In the genomic region with DNA sequence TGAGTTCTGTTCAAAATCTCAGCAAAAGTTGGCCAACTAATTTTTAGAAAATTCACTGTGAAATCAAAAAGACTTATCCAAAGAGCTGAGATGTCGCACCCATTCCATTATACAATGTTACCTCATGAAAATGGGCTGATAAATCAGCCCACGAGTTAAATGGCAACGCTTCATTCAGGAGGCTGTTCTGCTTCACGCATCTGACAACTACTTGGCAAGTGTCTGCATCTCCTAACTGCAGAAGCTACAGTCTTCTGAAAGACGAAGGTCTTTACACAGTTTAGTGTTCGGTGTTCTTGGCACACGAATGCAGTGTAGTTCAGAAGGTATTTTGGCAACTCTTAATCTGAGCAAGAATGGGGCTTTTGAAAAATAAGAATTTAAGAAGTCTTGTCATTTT, we compare ENCODE assay signal across 20 cellular contexts.
A peak's percentile ranks its signal among the peaks of the same experiment; 100 is the strongest.
DNase-seq lines count a peak whose midpoint lies in the region; ATAC-seq, FAIRE-seq and TF ChIP-seq lines count a peak whose summit lies in the region.
"Had no signal": no experiment of that assay in that cellular context is flagged by ENCODE, and none has a peak within 500 bp of the region (broad histone marks: within the 10 kb centered on the region; RNA-seq: fewer than 3 reads in every experiment).

No MANE protein-coding gene starts in this region.

- H3K27ac ChIP-seq in SK-N-SH (ENCODE audit: low read depth in 2 of 2, low read length in 1 of 2) (no peak overlapping the region), osteoblast (ENCODE audit: low read depth, low read length) (no peak overlapping the region)
- H3K27ac ChIP-seq: 22Rv1, A549, BLaER1 had no signal

- POLR2A ChIA-PET in SK-N-SH (lab: Yijun Ruan, JAX) = no interaction called here

- H3K9ac ChIP-seq in SK-N-SH = no peak overlapping the region
- H3K9ac ChIP-seq: BLaER1 had no signal

- no peak for TF ChIP-seq EP300 in SK-N-SH (IDR thresholded peaks at IDR 0.05; ENCODE audit: borderline replicate concordance in 1 of 2, low read depth in 1 of 2, low read length in 1 of 2)

- H3K4me1 ChIP-seq in SK-N-SH (ENCODE audit: control insufficient read depth in 1 of 2, insufficient read depth in 2 of 2, low read depth in 1 of 2, low read length in 1 of 2) (peaks cover 0 to 3% of the 10 kb centered on the region in 2 experiments; a peak in 2 of 4 replicates), osteoblast (ENCODE audit: insufficient read depth, low read length) (no peaks in the 10 kb centered on the region)
- H3K4me1 ChIP-seq: A549, BLaER1 had no signal

- H3K27me3 ChIP-seq in SK-N-SH (ENCODE audit: insufficient read depth) (no peaks in the 10 kb centered on the region), osteoblast (ENCODE audit: insufficient read depth, low read length) (no peaks in the 10 kb centered on the region)
- H3K27me3 ChIP-seq: BLaER1 had no signal

- DNase-seq in SK-N-SH = no peak
- peak; percentile 58 for DNase-seq in fibroblast of the aortic adventitia (ENCODE audit: low read depth)
- DNase-seq in osteoblast (ENCODE audit: insufficient read length, low spot score, missing footprints) = no peak
- DNase-seq in urothelium cell line (ENCODE audit: low spot score) = no peak
- no peak for DNase-seq in cortex of kidney (lab: John Stamatoyannopoulos, UW)
- no peak for DNase-seq in NCI-H748 treated with DMSO at 0.1 percent for 48 hours (lab: John Stamatoyannopoulos, UW)
- DNase-seq: Calu3; CD4-positive, alpha-beta memory T cell; DMS79 treated with DMSO at 0.1 percent for 48 hours; GF-D8; GOT3; H7; HFFc6 had no signal

- H4K20me1 ChIP-seq in SK-N-SH (ENCODE audit: insufficient read depth) (no peaks in the 10 kb centered on the region), osteoblast (ENCODE audit: insufficient read depth, low read length) (no peaks in the 10 kb centered on the region)
- H4K20me1 ChIP-seq: BLaER1 had no signal

- no peaks in the 10 kb centered on the region for H3K36me3 ChIP-seq in SK-N-SH (replicated peaks in 1 of 2; ENCODE audit: control insufficient read depth in 1 of 2, insufficient read depth in 2 of 2, low read length in 1 of 2)
- H3K36me3 ChIP-seq in osteoblast (ENCODE audit: insufficient read depth, low read length) = no peaks in the 10 kb centered on the region
- H3K36me3 ChIP-seq: BLaER1 had no signal

- no peaks in the 10 kb centered on the region for H3K79me2 ChIP-seq in SK-N-SH (ENCODE audit: insufficient read depth)
- H3K79me2 ChIP-seq in osteoblast (ENCODE audit: insufficient read depth, low read length) = no peaks in the 10 kb centered on the region

- ATAC-seq in SK-N-SH treated with all-trans-retinoic acid at 6 μM for 48 hours (no peak), GM18873 (IDR thresholded peaks at IDR 0.05; ENCODE audit: low FRiP score, unreplicated experiment) (no peak)
- ATAC-seq: A549, HCT116 had no signal

- no peaks in the 10 kb centered on the region for H3F3A ChIP-seq in SK-N-SH (replicated peaks; ENCODE audit: insufficient read depth)

- FAIRE-seq in urothelium cell line (lab: Jason Lieb, UNC) = peak; percentile 62
- FAIRE-seq: A549, HTR-8/SVneo had no signal

- H3K4me3 ChIP-seq in SK-N-SH (ENCODE audit: low read depth in 2 of 2, low read length in 1 of 2) = no peak overlapping the region
- no peak overlapping the region for H3K4me3 ChIP-seq in fibroblast of the aortic adventitia (ENCODE audit: low read depth, low read length)
- H3K4me3 ChIP-seq in osteoblast (ENCODE audit: insufficient read depth, low read length) = no peak overlapping the region
- H3K4me3 ChIP-seq: A549, BLaER1 had no signal

- no peak for TF ChIP-seq RAD21 in SK-N-SH (IDR thresholded peaks at IDR 0.05; ENCODE audit: low read length)

- H3K9me2 ChIP-seq in SK-N-SH = no peaks in the 10 kb centered on the region

- TF ChIP-seq CTCF in SK-N-SH (IDR thresholded peaks at IDR 0.05) (no peak), fibroblast of the aortic adventitia (IDR thresholded peaks at IDR 0.05; ENCODE audit: insufficient read depth, low read length) (no peak), osteoblast (IDR thresholded peaks at IDR 0.05; ENCODE audit: extremely low read depth, low read depth, low read length) (no peak)

- WGBS in SK-N-SH (ENCODE audit: low lambda C conversion rate) = 89% methylated on average over 7 of the region's 7 CpGs

- CTCF ChIA-PET in SK-N-SH (lab: Yijun Ruan, JAX) = interaction anchor here (1.5 kb wide), 1 partner anchor 168 kb away, joined by 6 read pairs; no protein-coding TSS in a partner anchor

- H3K9me3 ChIP-seq in SK-N-SH = no peaks in the 10 kb centered on the region
- no peaks in the 10 kb centered on the region for H3K9me3 ChIP-seq in osteoblast (ENCODE audit: low read depth, low read length)
- H3K9me3 ChIP-seq: A549, BLaER1 had no signal

- H2AFZ ChIP-seq in SK-N-SH (ENCODE audit: low read depth) = no peak overlapping the region
- peak overlapping the region; percentile 56 for H2AFZ ChIP-seq in osteoblast (ENCODE audit: low read length)

- H3K4me2 ChIP-seq in SK-N-SH = no peak overlapping the region
- H3K4me2 ChIP-seq in osteoblast (ENCODE audit: insufficient read depth, low read length) = no peak overlapping the region
- H3K4me2 ChIP-seq: A549, BLaER1 had no signal

TF ChIP-seq in SK-N-SH treated with all-trans-retinoic acid at 6 μM for 48 hours, 23 proteins besides CTCF, POLR2A, EP300 and RAD21:
- TF ChIP-seq SNAI2 (CRISPR knock-in tag; IDR thresholded peaks at IDR 0.05) (no peak), OSR1 (CRISPR knock-in tag; IDR thresholded peaks at IDR 0.05) (no peak), ZNF8 (CRISPR knock-in tag; IDR thresholded peaks at IDR 0.05) (no peak), ZNF565 (CRISPR knock-in tag; conservative IDR thresholded peaks at IDR 0.05; ENCODE audit: low read depth) (no peak), ISL1 (CRISPR knock-in tag; IDR thresholded peaks at IDR 0.05) (0 out of 2 replicates have a peak, but pooled peaks have one; percentile 26)
TF ChIP-seq in SK-N-SH treated with all-trans-retinoic acid at 6 μM for 48 hours: peak in this region for 1.

TF ChIP-seq in SK-N-SH, 30 proteins besides CTCF, POLR2A, EP300 and RAD21 (continues in another document):
- TF ChIP-seq YY1 (IDR thresholded peaks at IDR 0.05; ENCODE audit: low read depth) (no peak), NFIC (IDR thresholded peaks at IDR 0.05; ENCODE audit: borderline replicate concordance) (no peak), GATA2 (CRISPR knock-in tag; IDR thresholded peaks at IDR 0.05) (no peak), SMC3 (IDR thresholded peaks at IDR 0.05; ENCODE audit: low read depth, low read length) (no peak), POLR2AphosphoS5 (IDR thresholded peaks at IDR 0.05; ENCODE audit: low read depth, low read length) (no peak), RFX5 (IDR thresholded peaks at IDR 0.05; ENCODE audit: low read length) (no peak), NRF1 (IDR thresholded peaks at IDR 0.05; ENCODE audit: low read depth, low read length) (no peak), MXI1 (IDR thresholded peaks at IDR 0.05; ENCODE audit: low read depth, low read length) (no peak), SIN3A (IDR thresholded peaks at IDR 0.05; ENCODE audit: borderline replicate concordance, low read depth, low read length) (no peak), RXRA (IDR thresholded peaks at IDR 0.05; ENCODE audit: borderline replicate concordance, low read depth) (no peak), FOXJ3 (CRISPR knock-in tag; IDR thresholded peaks at IDR 0.05) (no peak), FOSL2 (IDR thresholded peaks at IDR 0.05; ENCODE audit: borderline replicate concordance, low read depth) (no peak)
- TF ChIP-seq, protein P1, sequence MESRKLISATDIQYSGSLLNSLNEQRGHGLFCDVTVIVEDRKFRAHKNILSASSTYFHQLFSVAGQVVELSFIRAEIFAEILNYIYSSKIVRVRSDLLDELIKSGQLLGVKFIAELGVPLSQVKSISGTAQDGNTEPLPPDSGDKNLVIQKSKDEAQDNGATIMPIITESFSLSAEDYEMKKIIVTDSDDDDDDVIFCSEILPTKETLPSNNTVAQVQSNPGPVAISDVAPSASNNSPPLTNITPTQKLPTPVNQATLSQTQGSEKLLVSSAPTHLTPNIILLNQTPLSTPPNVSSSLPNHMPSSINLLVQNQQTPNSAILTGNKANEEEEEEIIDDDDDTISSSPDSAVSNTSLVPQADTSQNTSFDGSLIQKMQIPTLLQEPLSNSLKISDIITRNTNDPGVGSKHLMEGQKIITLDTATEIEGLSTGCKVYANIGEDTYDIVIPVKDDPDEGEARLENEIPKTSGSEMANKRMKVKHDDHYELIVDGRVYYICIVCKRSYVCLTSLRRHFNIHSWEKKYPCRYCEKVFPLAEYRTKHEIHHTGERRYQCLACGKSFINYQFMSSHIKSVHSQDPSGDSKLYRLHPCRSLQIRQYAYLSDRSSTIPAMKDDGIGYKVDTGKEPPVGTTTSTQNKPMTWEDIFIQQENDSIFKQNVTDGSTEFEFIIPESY (IDR thresholded peaks at IDR 0.05; ENCODE audit: borderline replicate concordance, low read depth) = no peak
- TF ChIP-seq, protein P2, sequence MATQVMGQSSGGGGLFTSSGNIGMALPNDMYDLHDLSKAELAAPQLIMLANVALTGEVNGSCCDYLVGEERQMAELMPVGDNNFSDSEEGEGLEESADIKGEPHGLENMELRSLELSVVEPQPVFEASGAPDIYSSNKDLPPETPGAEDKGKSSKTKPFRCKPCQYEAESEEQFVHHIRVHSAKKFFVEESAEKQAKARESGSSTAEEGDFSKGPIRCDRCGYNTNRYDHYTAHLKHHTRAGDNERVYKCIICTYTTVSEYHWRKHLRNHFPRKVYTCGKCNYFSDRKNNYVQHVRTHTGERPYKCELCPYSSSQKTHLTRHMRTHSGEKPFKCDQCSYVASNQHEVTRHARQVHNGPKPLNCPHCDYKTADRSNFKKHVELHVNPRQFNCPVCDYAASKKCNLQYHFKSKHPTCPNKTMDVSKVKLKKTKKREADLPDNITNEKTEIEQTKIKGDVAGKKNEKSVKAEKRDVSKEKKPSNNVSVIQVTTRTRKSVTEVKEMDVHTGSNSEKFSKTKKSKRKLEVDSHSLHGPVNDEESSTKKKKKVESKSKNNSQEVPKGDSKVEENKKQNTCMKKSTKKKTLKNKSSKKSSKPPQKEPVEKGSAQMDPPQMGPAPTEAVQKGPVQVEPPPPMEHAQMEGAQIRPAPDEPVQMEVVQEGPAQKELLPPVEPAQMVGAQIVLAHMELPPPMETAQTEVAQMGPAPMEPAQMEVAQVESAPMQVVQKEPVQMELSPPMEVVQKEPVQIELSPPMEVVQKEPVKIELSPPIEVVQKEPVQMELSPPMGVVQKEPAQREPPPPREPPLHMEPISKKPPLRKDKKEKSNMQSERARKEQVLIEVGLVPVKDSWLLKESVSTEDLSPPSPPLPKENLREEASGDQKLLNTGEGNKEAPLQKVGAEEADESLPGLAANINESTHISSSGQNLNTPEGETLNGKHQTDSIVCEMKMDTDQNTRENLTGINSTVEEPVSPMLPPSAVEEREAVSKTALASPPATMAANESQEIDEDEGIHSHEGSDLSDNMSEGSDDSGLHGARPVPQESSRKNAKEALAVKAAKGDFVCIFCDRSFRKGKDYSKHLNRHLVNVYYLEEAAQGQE (IDR thresholded peaks at IDR 0.05; ENCODE audit: low read depth, low read length) = no peak
